17 cellular contexts compared by ENCODE assay signal in genomic region chr2:151481744-151482143, GRCh38.
DNase-seq lines count a peak whose midpoint lies in the region; ATAC-seq and TF ChIP-seq lines count a peak whose summit lies in the region.
"Had no signal": no experiment of that assay in that cellular context is flagged by ENCODE, and none has a peak within 500 bp of the region (broad histone marks: within the 10 kb centered on the region; RNA-seq: fewer than 3 reads in every experiment).

No MANE protein-coding gene starts in this region.

- DNase-seq in GM06990 (ENCODE audit: extremely low read depth, insufficient read length): peak; percentile 6
- peak; percentile 21 for DNase-seq in GM12865 (ENCODE audit: low read depth)
- DNase-seq in activated T-cell treated with anti-CD3 and anti-CD28 coated beads, Interleukin-2, amount 50 U/mL, for 48 hours: peak; percentile 31 to 40
- no peak for DNase-seq in psoas muscle
- DNase-seq in activated gamma-delta T cell treated with Interleukin-2 at 50 U/mL for 16 hours: no peak
- no peak for DNase-seq in OCI-LY7 (ENCODE audit: low spot score)
- no peak for DNase-seq in effector memory CD4-positive, alpha-beta T cell
- DNase-seq: adrenal gland, DND-41, dorsolateral prefrontal cortex, left cardiac atrium, NCI-H2029 treated with DMSO at 0.1 percent for 48 hours, NCI-H524 treated with DMSO at 0.1 percent for 48 hours, retina, thyroid gland had no signal

- H3K27ac ChIP-seq in psoas muscle: peak overlapping the region; percentile 7
- H3K27ac ChIP-seq in OCI-LY7 (ENCODE audit: low read depth, low read length, poor library complexity, severe bottlenecking): no peak overlapping the region
- no peak overlapping the region for H3K27ac ChIP-seq in effector memory CD4-positive, alpha-beta T cell (ENCODE audit: insufficient read depth, low read length, poor library complexity, severe bottlenecking)
- H3K27ac ChIP-seq: adrenal gland, dorsolateral prefrontal cortex, gastroesophageal sphincter, thyroid gland had no signal

- no peak overlapping the region for H3K4me3 ChIP-seq in GM06990 (replicated peaks; ENCODE audit: low read depth, low read length)
- H3K4me3 ChIP-seq in GM12865 (ENCODE audit: low read depth, low read length): no peak overlapping the region
- no peak overlapping the region for H3K4me3 ChIP-seq in psoas muscle
- no peak overlapping the region for H3K4me3 ChIP-seq in OCI-LY7 (ENCODE audit: low read depth, low read length, poor library complexity, severe bottlenecking)
- no peak overlapping the region for H3K4me3 ChIP-seq in effector memory CD4-positive, alpha-beta T cell (ENCODE audit: insufficient read depth, low read depth, low read length, poor library complexity, severe bottlenecking)
- H3K4me3 ChIP-seq: adrenal gland, dorsolateral prefrontal cortex, gastroesophageal sphincter, thyroid gland had no signal

- CTCF ChIA-PET in OCI-LY7 (lab: Charles Lee; ENCODE audit: unreplicated experiment): no interaction called here

- intact Hi-C loops in psoas muscle (cut with DNase I): no loop called here
- intact Hi-C loops in OCI-LY7 (cut with micrococcal nuclease; ENCODE audit: unreplicated experiment): no loop called here

- H2AFZ ChIP-seq in OCI-LY7 (ENCODE audit: low read length): no peak overlapping the region

- 93 to 95% (median 94%) methylated on average over 5 of the region's 5 CpGs for WGBS in psoas muscle, 3 donors

- POLR2A ChIA-PET in OCI-LY7 (lab: Charles Lee): no interaction called here

- H3K9me3 ChIP-seq in psoas muscle (no peaks in the 10 kb centered on the region), OCI-LY7 (ENCODE audit: low read length) (no peaks in the 10 kb centered on the region)
- H3K9me3 ChIP-seq in effector memory CD4-positive, alpha-beta T cell (ENCODE audit: control insufficient read depth, low read length): no peaks in the 10 kb centered on the region
- H3K9me3 ChIP-seq: adrenal gland, gastroesophageal sphincter, thyroid gland had no signal

- H3K79me2 ChIP-seq in OCI-LY7 (ENCODE audit: insufficient read depth, low read depth, low read length): no peaks in the 10 kb centered on the region

- H3K36me3 ChIP-seq in GM06990 (ENCODE audit: control insufficient read depth, insufficient read depth, low read length): peaks cover 2% of the 10 kb centered on the region
- peaks cover 9 to 79% of the 10 kb centered on the region in 2 donors for H3K36me3 ChIP-seq in psoas muscle (ENCODE audit: insufficient read depth in 1 of 2, low read depth in 1 of 2)
- peaks cover 98% of the 10 kb centered on the region for H3K36me3 ChIP-seq in OCI-LY7 (ENCODE audit: insufficient read depth, low read length)
- H3K36me3 ChIP-seq in effector memory CD4-positive, alpha-beta T cell (ENCODE audit: control insufficient read depth, insufficient read depth, low read length): no peaks in the 10 kb centered on the region
- H3K36me3 ChIP-seq: adrenal gland, thyroid gland had no signal

- no peak overlapping the region for H3K4me2 ChIP-seq in OCI-LY7 (ENCODE audit: low read length)

- no peaks in the 10 kb centered on the region for H3K4me1 ChIP-seq in psoas muscle
- peaks cover 7% of the 10 kb centered on the region for H3K4me1 ChIP-seq in OCI-LY7 (ENCODE audit: insufficient read depth, low read length, poor library complexity, severe bottlenecking)
- no peaks in the 10 kb centered on the region for H3K4me1 ChIP-seq in effector memory CD4-positive, alpha-beta T cell (ENCODE audit: control insufficient read depth, insufficient read depth, low read length, poor library complexity, severe bottlenecking)
- H3K4me1 ChIP-seq: adrenal gland, gastroesophageal sphincter, thyroid gland had no signal

- no peaks in the 10 kb centered on the region for H4K20me1 ChIP-seq in OCI-LY7 (ENCODE audit: insufficient read depth, low read length)

- no peak for ATAC-seq in psoas muscle
- ATAC-seq: esophagus mucosa, gastroesophageal sphincter, left cardiac atrium had no signal

- BruUV-seq in OCI-LY7 (replicated peaks; lab: Mats Ljungman, UMichigan): no TSS peak

- H3K27me3 ChIP-seq in GM06990 (replicated peaks; ENCODE audit: control insufficient read depth, insufficient read depth, low read length): no peaks in the 10 kb centered on the region
- H3K27me3 ChIP-seq in psoas muscle (ENCODE audit: insufficient read depth in 3 of 3, low read length in 2 of 3): no peaks in the 10 kb centered on the region
- H3K27me3 ChIP-seq in effector memory CD4-positive, alpha-beta T cell (replicated peaks; ENCODE audit: control insufficient read depth, insufficient read depth, low read length, poor library complexity, severe bottlenecking): no peaks in the 10 kb centered on the region
- H3K27me3 ChIP-seq: adrenal gland, dorsolateral prefrontal cortex, gastroesophageal sphincter, thyroid gland had no signal

- TF ChIP-seq CTCF in GM06990 (IDR thresholded peaks at IDR 0.05; ENCODE audit: insufficient read depth, low read length, poor library complexity, severe bottlenecking) (no peak), GM12865 (IDR thresholded peaks at IDR 0.05; ENCODE audit: insufficient read depth, low read depth, low read length, missing control alignments) (no peak), psoas muscle (IDR thresholded peaks at IDR 0.05) (no peak), OCI-LY7 (conservative IDR thresholded peaks at IDR 0.05; ENCODE audit: low read length) (no peak)

- no peaks in the 10 kb centered on the region for H3K9me2 ChIP-seq in OCI-LY7 (ENCODE audit: insufficient read depth, low read length)

Comparison
In these comparisons a context has a peak if more than half of its experiments do, and no peak if none do; other contexts are left out.
1. DNase-seq: peak in GM06990 (single experiment), GM12865 (single experiment) and activated T-cell treated with anti-CD3 and anti-CD28 coated beads, Interleukin-2, amount 50 U/mL, for 48 hours (2 of 2); none in psoas muscle (0 of 2), activated gamma-delta T cell treated with Interleukin-2 at 50 U/mL for 16 hours (single experiment), OCI-LY7 (single experiment) and effector memory CD4-positive, alpha-beta T cell (0 of 3).